ENCODE assay signal across 20 cellular contexts in genomic region chr1:187047298-187047697, GRCh38.
DNase-seq lines count a peak whose midpoint lies in the region; ATAC-seq and TF ChIP-seq lines count a peak whose summit lies in the region.
"Had no signal": no experiment of that assay in that cellular context is flagged by ENCODE, and none has a peak within 500 bp of the region (broad histone marks: within the 10 kb centered on the region; RNA-seq: fewer than 3 reads in every experiment).

No MANE protein-coding gene starts in this region.

- H3K79me2 ChIP-seq in GM23338 (replicated peaks; ENCODE audit: insufficient read depth) = no peaks in the 10 kb centered on the region

- H3F3A ChIP-seq in GM23338 (replicated peaks; ENCODE audit: low read depth) = no peaks in the 10 kb centered on the region

- 64 to 73% methylated on average over 5 of the region's 5 CpGs for WGBS in lower leg skin, 2 donors
- WGBS in adrenal gland, 4 donors = 70 to 82% (median 74%) methylated on average over 5 of the region's 5 CpGs

- H3K4me1 ChIP-seq in GM23338 (ENCODE audit: insufficient read depth) (peaks cover 16% of the 10 kb centered on the region), NT2/D1 (ENCODE audit: insufficient read depth, insufficient read length) (no peaks in the 10 kb centered on the region), breast epithelium (no peaks in the 10 kb centered on the region), adrenal gland (replicated peaks in 1 of 2) (no peaks in the 10 kb centered on the region)
- H3K4me1 ChIP-seq in effector memory CD4-positive, alpha-beta T cell (ENCODE audit: control insufficient read depth, insufficient read depth, low read length, poor library complexity, severe bottlenecking) = no peaks in the 10 kb centered on the region

- no peak overlapping the region for H3K9ac ChIP-seq in NT2/D1 (ENCODE audit: insufficient read length, low read depth)
- H3K9ac ChIP-seq: KMS-11 had no signal

- H3K36me3 ChIP-seq in GM23338 (ENCODE audit: insufficient read depth) = no peaks in the 10 kb centered on the region
- no peaks in the 10 kb centered on the region for H3K36me3 ChIP-seq in NT2/D1 (ENCODE audit: insufficient read depth, insufficient read length, low read length)
- H3K36me3 ChIP-seq in breast epithelium = no peaks in the 10 kb centered on the region
- H3K36me3 ChIP-seq in adrenal gland (replicated peaks in 1 of 2) = no peaks in the 10 kb centered on the region
- H3K36me3 ChIP-seq in effector memory CD4-positive, alpha-beta T cell (ENCODE audit: control insufficient read depth, insufficient read depth, low read length) = no peaks in the 10 kb centered on the region

- H3K4me2 ChIP-seq in GM23338 = peak overlapping the region; percentile 40
- H3K4me2 ChIP-seq: KMS-11 had no signal

- intact Hi-C loops in lower leg skin (cut with DNase I; ENCODE audit: low total_unique reads) = no loop called here
- intact Hi-C loops in breast epithelium (cut with DNase I; ENCODE audit: low total_unique reads) = no loop called here
- intact Hi-C loops in adrenal gland (cut with DNase I) = no loop called here

- H3K9me3 ChIP-seq in NT2/D1 (ENCODE audit: insufficient read depth, low read length) (peaks cover 28% of the 10 kb centered on the region; the same call in 1 of the 2 replicates), breast epithelium (no peaks in the 10 kb centered on the region), adrenal gland (replicated peaks in 1 of 3) (no peaks in the 10 kb centered on the region)
- no peaks in the 10 kb centered on the region for H3K9me3 ChIP-seq in effector memory CD4-positive, alpha-beta T cell (ENCODE audit: control insufficient read depth, low read length)

- peaks cover 1% of the 10 kb centered on the region for H3K27me3 Mint-ChIP-seq in GM23338 (ENCODE audit: insufficient read depth, low read depth, poor library complexity)

- TF ChIP-seq POLR2A in lower leg skin (IDR thresholded peaks at IDR 0.05) = no peak
- TF ChIP-seq POLR2A in breast epithelium (IDR thresholded peaks at IDR 0.05) = no peak
- TF ChIP-seq POLR2A in adrenal gland (IDR thresholded peaks at IDR 0.05) = no peak

- H3K27ac Mint-ChIP-seq in GM23338 = no peak overlapping the region
- H3K27ac Mint-ChIP-seq: CD8-positive, alpha-beta T cell; HFFc6 had no signal

- H3K27ac ChIP-seq in GM23338 (ENCODE audit: low read depth) (no peak overlapping the region), breast epithelium (no peak overlapping the region), adrenal gland (no peak overlapping the region)
- no peak overlapping the region for H3K27ac ChIP-seq in effector memory CD4-positive, alpha-beta T cell (ENCODE audit: insufficient read depth, low read length, poor library complexity, severe bottlenecking)
- H3K27ac ChIP-seq: KMS-11, RWPE1 had no signal

- H3K4me1 Mint-ChIP-seq in GM23338 = peaks cover 22% of the 10 kb centered on the region

- 0 out of 2 replicates have a peak overlapping the region, but pooled peaks have one; percentile 4 for H3K4me3 ChIP-seq in GM23338
- H3K4me3 ChIP-seq in NT2/D1 (ENCODE audit: insufficient read length, low read depth) = no peak overlapping the region
- H3K4me3 ChIP-seq in lower leg skin (ENCODE audit: low read depth, poor library complexity, severe bottlenecking) = peak overlapping the region; percentile 5
- H3K4me3 ChIP-seq in breast epithelium = no peak overlapping the region
- H3K4me3 ChIP-seq in adrenal gland = no peak overlapping the region
- no peak overlapping the region for H3K4me3 ChIP-seq in effector memory CD4-positive, alpha-beta T cell (ENCODE audit: insufficient read depth, low read depth, low read length, poor library complexity, severe bottlenecking)

- DNase-seq in GM23338 (ENCODE audit: low spot score) (peak; percentile 55), NT2/D1 (ENCODE audit: low read depth, low spot score) (peak; percentile 95), iPS DF 4.7 (ENCODE audit: extremely low read depth, low spot score) (peak; percentile 38), lower leg skin (ENCODE audit: low spot score in 2 of 2) (no peak), breast epithelium (ENCODE audit: low spot score in 2 of 2) (no peak), adrenal gland (no peak)
- DNase-seq in effector memory CD4-positive, alpha-beta T cell = no peak
- DNase-seq: AML-193; C1 segment of cervical spinal cord; CD8-positive, alpha-beta T cell; HFFc6; IMR-90; NCI-H1092 treated with DMSO at 0.1 percent for 48 hours; NCI-H1436 treated with DMSO at 0.1 percent for 48 hours; NCI-H1930; NCI-H226; NCI-H510A treated with DMSO at 0.1 percent for 48 hours; NCI-H748 treated with DMSO at 0.1 percent for 48 hours had no signal

- TF ChIP-seq CTCF in GM23338 (conservative IDR thresholded peaks at IDR 0.05; ENCODE audit: low read depth in 2 of 2) (no peak), lower leg skin (IDR thresholded peaks at IDR 0.05) (no peak), breast epithelium (IDR thresholded peaks at IDR 0.05) (no peak), adrenal gland (IDR thresholded peaks at IDR 0.05) (no peak)

- H3K9me2 ChIP-seq in GM23338 (ENCODE audit: insufficient read depth) = no peaks in the 10 kb centered on the region

- no peaks in the 10 kb centered on the region for H4K20me1 ChIP-seq in GM23338 (replicated peaks; ENCODE audit: insufficient read depth)

- no peak overlapping the region for H2AFZ ChIP-seq in GM23338

- no peaks in the 10 kb centered on the region for H3K36me3 Mint-ChIP-seq in GM23338 (ENCODE audit: low read depth)
- H3K36me3 Mint-ChIP-seq: CD8-positive, alpha-beta T cell had no signal

- 0 out of 3 replicates have a peak overlapping the region, but pooled peaks have one; percentile 9 for H3K4me3 Mint-ChIP-seq in GM23338
- H3K4me3 Mint-ChIP-seq: CD8-positive, alpha-beta T cell; HFFc6 had no signal

- ATAC-seq in GM23338 = peak; percentile 87
- ATAC-seq: CD8-positive, alpha-beta T cell had no signal

- no peaks in the 10 kb centered on the region for H3K9me3 Mint-ChIP-seq in GM23338
- H3K9me3 Mint-ChIP-seq: CD8-positive, alpha-beta T cell; HFFc6 had no signal

- H3K27me3 ChIP-seq in GM23338 (ENCODE audit: insufficient read depth) (no peaks in the 10 kb centered on the region), NT2/D1 (ENCODE audit: insufficient read depth, insufficient read length) (no peaks in the 10 kb centered on the region), breast epithelium (no peaks in the 10 kb centered on the region), adrenal gland (peaks cover 5% of the 10 kb centered on the region)
- H3K27me3 ChIP-seq in effector memory CD4-positive, alpha-beta T cell (replicated peaks; ENCODE audit: control insufficient read depth, insufficient read depth, low read length, poor library complexity, severe bottlenecking) = no peaks in the 10 kb centered on the region

TF ChIP-seq in GM23338, 12 proteins besides CTCF, POLR2A, EP300 and RAD21 (continues in another document):
- TF ChIP-seq EZH2phosphoT487 (IDR thresholded peaks at IDR 0.05; ENCODE audit: unreplicated experiment) = no peak
- no peak for TF ChIP-seq CREB1 (CRISPR knock-in tag; IDR thresholded peaks at IDR 0.05; ENCODE audit: low read depth)

Comparison
In these comparisons a context has a peak if more than half of its experiments do, and no peak if none do; other contexts are left out.
1. DNase-seq: peak in GM23338 (single experiment), NT2/D1 (single experiment) and iPS DF 4.7 (single experiment); none in lower leg skin (0 of 2), breast epithelium (0 of 2), adrenal gland (0 of 7) and effector memory CD4-positive, alpha-beta T cell (0 of 3).
2. H3K4me3 ChIP-seq: peak in GM23338 (single experiment) and lower leg skin (single experiment); none in NT2/D1 (single experiment), breast epithelium (0 of 3), adrenal gland (0 of 4) and effector memory CD4-positive, alpha-beta T cell (single experiment).